11 cellular contexts compared by ENCODE assay signal in genomic region chr1:92834617-92835016, GRCh38. TPM values are rescaled to one million over a fixed set of nuclear protein-coding genes. Genes with fewer than 3 reads are reported as not detected.
DNase-seq lines count a peak whose midpoint lies in the region; ATAC-seq and TF ChIP-seq lines count a peak whose summit lies in the region.
"Had no signal": no experiment of that assay in that cellular context is flagged by ENCODE, and none has a peak within 500 bp of the region (broad histone marks: within the 10 kb centered on the region; RNA-seq: fewer than 3 reads in every experiment).

No MANE protein-coding gene starts in this region.

- ATAC-seq in heart right ventricle: no peak
- no peak for ATAC-seq in activated CD8-positive, alpha-beta T cell treated with anti-CD3 and anti-CD28 coated beads for 36 hours
- ATAC-seq: foreskin keratinocyte, HCT116 had no signal

- no peak overlapping the region for H3K27ac ChIP-seq in left ventricle myocardium inferior (replicated peaks)
- H3K27ac ChIP-seq in heart right ventricle: no peak overlapping the region
- H3K27ac ChIP-seq: foreskin keratinocyte had no signal

- H3K4me1 ChIP-seq in left ventricle myocardium inferior (peaks cover 81% of the 10 kb centered on the region), heart right ventricle (peaks cover 5 to 68% (median 56%) of the 10 kb centered on the region in 9 donors), iPS-15b (ENCODE audit: control insufficient read depth, insufficient read depth, low read length) (peaks cover 10% of the 10 kb centered on the region)

- peak overlapping the region; percentile 16 for H3K9ac ChIP-seq in iPS-15b (ENCODE audit: low read depth, low read length)

- no peaks in the 10 kb centered on the region for H3K27me3 Mint-ChIP-seq in activated CD8-positive, alpha-beta T cell treated with anti-CD3 and anti-CD28 coated beads for 36 hours
- no peaks in the 10 kb centered on the region for H3K27me3 Mint-ChIP-seq in type B pancreatic cell

- peaks cover 63% of the 10 kb centered on the region for H3K36me3 ChIP-seq in left ventricle myocardium inferior
- peaks cover 0 to 64% (median 38%) of the 10 kb centered on the region in 9 donors for H3K36me3 ChIP-seq in heart right ventricle
- peaks cover 41% of the 10 kb centered on the region for H3K36me3 ChIP-seq in iPS-15b (ENCODE audit: control insufficient read depth, insufficient read depth, low read length)

- DNase-seq in left ventricle myocardium inferior (no peak), heart right ventricle (no peak), type B pancreatic cell (ENCODE audit: extremely low spot score, unreplicated experiment) (no peak), DMS 273 (lab: John Stamatoyannopoulos, UW; ENCODE audit: unreplicated experiment) (no peak), MV-4-11 (lab: John Stamatoyannopoulos, UW) (no peak), NCI-H187 (lab: John Stamatoyannopoulos, UW) (no peak)
- no peak for DNase-seq in activated CD8-positive, alpha-beta T cell treated with anti-CD3 and anti-CD28 coated beads for 36 hours
- DNase-seq: foreskin keratinocyte, NCI-H345 had no signal

- intact Hi-C loops in left ventricle myocardium inferior (cut with micrococcal nuclease) (no loop called here), heart right ventricle (cut with DNase I) (loop anchor here in 2 of 10 donors (5.0 to 10.0 kb wide), 2 partner anchors 47 to 1040 kb away; partner anchors contain the start of genes DNTTIP2 (in 1 of the 2) and EVI5 (in 1 of the 2))
- intact Hi-C loops in activated CD8-positive, alpha-beta T cell treated with anti-CD3 and anti-CD28 coated beads for 36 hours (cut with micrococcal nuclease): no loop called here

- peaks cover 78% of the 10 kb centered on the region for H3K36me3 Mint-ChIP-seq in activated CD8-positive, alpha-beta T cell treated with anti-CD3 and anti-CD28 coated beads for 36 hours (ENCODE audit: low read depth)
- H3K36me3 Mint-ChIP-seq in type B pancreatic cell: peaks cover 69% of the 10 kb centered on the region

- H3K4me3 ChIP-seq in left ventricle myocardium inferior (peak overlapping the region; percentile 96), heart right ventricle (no peak overlapping the region), iPS-15b (ENCODE audit: low read depth, low read length) (peak overlapping the region; percentile 14)

- H3K4me1 Mint-ChIP-seq in activated CD8-positive, alpha-beta T cell treated with anti-CD3 and anti-CD28 coated beads for 36 hours (ENCODE audit: low read depth): peaks cover 53% of the 10 kb centered on the region
- H3K4me1 Mint-ChIP-seq in type B pancreatic cell (ENCODE audit: unreplicated experiment): peaks cover 27% of the 10 kb centered on the region

- H3K27ac Mint-ChIP-seq in activated CD8-positive, alpha-beta T cell treated with anti-CD3 and anti-CD28 coated beads for 36 hours: peak overlapping the region; percentile 99
- H3K27ac Mint-ChIP-seq in type B pancreatic cell: peak overlapping the region; percentile 99

- no peaks in the 10 kb centered on the region for H3K9me3 Mint-ChIP-seq in activated CD8-positive, alpha-beta T cell treated with anti-CD3 and anti-CD28 coated beads for 36 hours
- H3K9me3 Mint-ChIP-seq in type B pancreatic cell: no peaks in the 10 kb centered on the region

- POLR2A ChIA-PET in activated CD8-positive, alpha-beta T cell treated with anti-CD3 and anti-CD28 coated beads for 36 hours (lab: Charles Lee): interaction anchor here (1.4 to 2.0 kb wide), 4 partner anchors 9 to 349 kb away, joined by 3 to 9 read pairs (median 5); no protein-coding TSS in a partner anchor

- WGBS in heart right ventricle, 2 donors: 73 to 78% methylated on average over 5 of the region's 5 CpGs

- H3K27me3 ChIP-seq in left ventricle myocardium inferior (ENCODE audit: low read depth): no peaks in the 10 kb centered on the region
- no peaks in the 10 kb centered on the region for H3K27me3 ChIP-seq in heart right ventricle
- H3K27me3 ChIP-seq in iPS-15b (ENCODE audit: control insufficient read depth, insufficient read depth, low read length): no peaks in the 10 kb centered on the region
- H3K27me3 ChIP-seq: foreskin keratinocyte had no signal

- CTCF ChIA-PET in activated CD8-positive, alpha-beta T cell treated with anti-CD3 and anti-CD28 coated beads for 36 hours (lab: Charles Lee): interaction anchor here (1.1 to 1.2 kb wide), 2 partner anchors 24 to 159 kb away, joined by 3 to 4 read pairs; no protein-coding TSS in a partner anchor

- H3K9me3 ChIP-seq in left ventricle myocardium inferior (replicated peaks): no peaks in the 10 kb centered on the region
- H3K9me3 ChIP-seq in heart right ventricle: no peaks in the 10 kb centered on the region
- no peaks in the 10 kb centered on the region for H3K9me3 ChIP-seq in iPS-15b (ENCODE audit: control insufficient read depth, insufficient read depth, low read length)

- no peak for TF ChIP-seq CTCF in left ventricle myocardium inferior (IDR thresholded peaks at IDR 0.05; ENCODE audit: borderline replicate concordance)
- TF ChIP-seq CTCF in heart right ventricle (IDR thresholded peaks at IDR 0.05): no peak
- TF ChIP-seq CTCF in activated CD8-positive, alpha-beta T cell treated with anti-CD3 and anti-CD28 coated beads for 36 hours (IDR thresholded peaks at IDR 0.05): no peak
- TF ChIP-seq CTCF in type B pancreatic cell (conservative IDR thresholded peaks at IDR 0.05): no peak

- H3K4me3 Mint-ChIP-seq in activated CD8-positive, alpha-beta T cell treated with anti-CD3 and anti-CD28 coated beads for 36 hours: peak overlapping the region; percentile 99
- H3K4me3 Mint-ChIP-seq in type B pancreatic cell: peak overlapping the region; percentile 97

RNA-seq across cellular contexts. Expression of gene RPL5, which starts 2.8 kb away (rescaled TPM):
- total RNA-seq in left ventricle myocardium inferior (552 TPM), heart right ventricle (100 to 1,000 TPM; 468 to 646 (median 544) TPM), type B pancreatic cell (ENCODE audit: low replicate concordance) (1,339 and 1,496 TPM in 2 replicates)
- 1,000 to 10,000 TPM; 1,383 to 1,695 TPM for polyA plus RNA-seq in heart right ventricle
- total RNA-seq in activated CD8-positive, alpha-beta T cell treated with anti-CD3 and anti-CD28 coated beads for 36 hours: 1,000 to 10,000 TPM; 1,782 to 1,792 TPM

RNA-seq across cellular contexts. Expression of gene EVI5, which starts 49.7 kb away (rescaled TPM):
- total RNA-seq in left ventricle myocardium inferior: 30.4 TPM
- 10 to 100 TPM; 20.5 to 46.2 (median 27.4) TPM for total RNA-seq in heart right ventricle
- polyA plus RNA-seq in heart right ventricle: 1 to 10 TPM; 4.6 to 5.0 TPM
- 10 to 100 TPM; 25.7 to 27.9 TPM for total RNA-seq in activated CD8-positive, alpha-beta T cell treated with anti-CD3 and anti-CD28 coated beads for 36 hours
- total RNA-seq in type B pancreatic cell (ENCODE audit: low replicate concordance): 23.6 and 29.6 TPM in 2 replicates

Comparison
In these comparisons a context has a peak if more than half of its experiments do, and no peak if none do; other contexts are left out.
1. H3K4me3 ChIP-seq: peak in left ventricle myocardium inferior (single experiment) and iPS-15b (single experiment); none in heart right ventricle (0 of 10).